In the genomic region with DNA sequence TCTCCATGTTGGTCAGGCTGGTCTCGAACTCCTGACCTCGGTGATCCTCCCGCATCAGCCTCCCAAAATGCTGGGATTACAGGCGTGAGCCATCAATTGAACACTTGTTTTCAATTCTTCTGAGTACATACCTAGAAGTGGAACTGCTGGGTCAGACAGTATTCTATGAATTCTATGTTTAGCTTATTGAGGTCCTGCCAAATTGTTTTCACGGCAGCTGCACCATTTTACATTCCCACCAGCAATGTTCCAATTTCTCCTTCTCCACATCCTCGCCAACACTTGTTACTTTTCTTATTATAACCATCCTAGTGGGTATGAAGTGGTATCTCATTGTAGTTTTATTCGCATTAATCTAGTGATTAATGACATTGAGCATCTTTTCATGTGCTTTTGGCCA, we compare ENCODE assay signal across 14 cellular contexts.
"Had no signal": no experiment of that assay in that cellular context is flagged by ENCODE, and none has a peak within 500 bp of the region (broad histone marks: within the 10 kb centered on the region; RNA-seq: fewer than 3 reads in every experiment).

No MANE protein-coding gene starts in this region.

- H3K27me3 Mint-ChIP-seq: activated CD4-positive, alpha-beta T cell treated with anti-CD3 and anti-CD28 coated beads, Interleukin-2, amount 10 ng/mL, durations not matched to agents 24 days and 14 days; activated CD8-positive, alpha-beta memory T cell treated with anti-CD3 and anti-CD28 coated beads, Interleukin-2, amount 10 ng/mL, durations not matched to agents 7 days and 5 days; activated T-cell treated with anti-CD3 and anti-CD28 coated beads, Interleukin-2, amount 50 U/mL, for 24 hours had no signal

- DNase-seq: activated CD4-positive, alpha-beta T cell treated with anti-CD3 and anti-CD28 coated beads, Interleukin-2, amount 10 ng/mL, durations not matched to agents 24 days and 14 days; activated CD8-positive, alpha-beta memory T cell treated with anti-CD3 and anti-CD28 coated beads, Interleukin-2, amount 10 ng/mL, durations not matched to agents 7 days and 5 days; activated gamma-delta T cell treated with Interleukin-2 at 50 U/mL for 16 hours; activated T-cell treated with anti-CD3 and anti-CD28 coated beads, Interleukin-2, amount 50 U/mL, for 24 hours; amniotic stem cell; cerebellar nuclear complex; left ventricle myocardium superior; mesenchymal stem cell; transverse colon had no signal

- H3K27ac Mint-ChIP-seq: brain, neural progenitor cell had no signal

- H3K27ac ChIP-seq: hepatocyte, neural progenitor cell, SK-N-MC had no signal

- H3K36me3 Mint-ChIP-seq: brain, neural progenitor cell had no signal

- H3K9me3 Mint-ChIP-seq: activated CD4-positive, alpha-beta T cell treated with anti-CD3 and anti-CD28 coated beads, Interleukin-2, amount 10 ng/mL, durations not matched to agents 24 days and 14 days; activated T-cell treated with anti-CD3 and anti-CD28 coated beads, Interleukin-2, amount 50 U/mL, for 24 hours; neural progenitor cell had no signal

- H3K4me1 Mint-ChIP-seq: brain, neural progenitor cell had no signal

- H3K4me3 Mint-ChIP-seq: brain, neural progenitor cell had no signal

- H3K4me3 ChIP-seq: hepatocyte, neural progenitor cell, SK-N-MC, skin epidermis, transverse colon had no signal
